In genomic region chr19:8334458-8335342, GRCh38 we compare ENCODE assay signal across 1 cellular context.
TF ChIP-seq lines count a peak whose summit lies in the region.

No MANE protein-coding gene starts in this region.

TF ChIP-seq in HEK293, 187 proteins besides CTCF, POLR2A, EP300 and RAD21 (continued from another document):
- TF ChIP-seq, protein P1, sequence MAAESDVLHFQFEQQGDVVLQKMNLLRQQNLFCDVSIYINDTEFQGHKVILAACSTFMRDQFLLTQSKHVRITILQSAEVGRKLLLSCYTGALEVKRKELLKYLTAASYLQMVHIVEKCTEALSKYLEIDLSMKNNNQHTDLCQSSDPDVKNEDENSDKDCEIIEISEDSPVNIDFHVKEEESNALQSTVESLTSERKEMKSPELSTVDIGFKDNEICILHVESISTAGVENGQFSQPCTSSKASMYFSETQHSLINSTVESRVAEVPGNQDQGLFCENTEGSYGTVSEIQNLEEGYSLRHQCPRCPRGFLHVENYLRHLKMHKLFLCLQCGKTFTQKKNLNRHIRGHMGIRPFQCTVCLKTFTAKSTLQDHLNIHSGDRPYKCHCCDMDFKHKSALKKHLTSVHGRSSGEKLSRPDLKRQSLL (tag by site-specific recombination; IDR thresholded peaks at IDR 0.05), result peak; percentile 74
- TF ChIP-seq GFI1B (tag by site-specific recombination; IDR thresholded peaks at IDR 0.05) (no peak), ZSCAN4 (tag by site-specific recombination; IDR thresholded peaks at IDR 0.05) (no peak), ZNF146 (tag by site-specific recombination; IDR thresholded peaks at IDR 0.05) (peak; percentile 11; the same call in 1 of the 2 replicates), ZFHX2 (tag by site-specific recombination; conservative IDR thresholded peaks at IDR 0.05) (peak; percentile 89), EGR2 (tag by site-specific recombination; IDR thresholded peaks at IDR 0.05; ENCODE audit: low read depth) (peak; percentile 37; the same call in 1 of the 2 replicates)
